Comparison of ENCODE assay signal across 23 cellular contexts in the genomic region with DNA sequence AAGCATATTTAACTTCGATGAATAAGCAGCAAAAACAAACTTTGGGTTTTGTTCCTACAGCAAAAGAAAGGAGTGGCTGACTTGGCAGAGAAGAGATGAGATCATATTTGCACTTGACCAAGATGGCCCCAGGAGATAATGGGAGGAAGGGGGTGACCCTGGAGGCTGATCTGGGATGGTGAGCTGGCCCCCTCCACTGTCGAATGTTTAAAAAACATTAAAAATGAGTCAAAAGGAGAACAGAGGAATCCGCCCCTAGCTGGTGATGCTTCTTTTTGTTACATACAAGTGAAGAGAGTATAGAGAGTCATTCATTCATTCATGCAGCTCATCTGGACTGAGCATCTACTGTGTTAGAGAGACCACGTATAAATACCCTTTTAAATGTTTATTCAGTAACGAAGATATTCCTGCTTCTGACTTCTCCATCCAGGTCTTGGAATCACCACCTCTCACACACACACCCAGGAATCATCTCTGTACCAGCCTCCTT. TPM values are rescaled to one million over a fixed set of nuclear protein-coding genes. Genes with fewer than 3 reads are reported as not detected.
DNase-seq lines count a peak whose midpoint lies in the region; ATAC-seq and TF ChIP-seq lines count a peak whose summit lies in the region.
"Had no signal": no experiment of that assay in that cellular context is flagged by ENCODE, and none has a peak within 500 bp of the region (broad histone marks: within the 10 kb centered on the region; RNA-seq: fewer than 3 reads in every experiment).

No MANE protein-coding gene starts in this region.

- H3K4ac ChIP-seq in neuronal stem cell (ENCODE audit: low read length): no peak overlapping the region

- no peak overlapping the region for H3K14ac ChIP-seq in neuronal stem cell (ENCODE audit: low read length)

- no CpG with 5 or more reads among the region's 5 CpGs for WGBS in neuronal stem cell (ENCODE audit: extremely low coverage in 2 of 2, insufficient read length in 2 of 2, insufficient replicate concordance in 1 of 2), 2 donors
- WGBS in gastroesophageal sphincter (ENCODE audit: low coverage in 1 of 2), 2 donors: 81 to 88% methylated on average over 4 to 5 of the region's 5 CpGs

- no peak overlapping the region for H4K8ac ChIP-seq in neuronal stem cell (ENCODE audit: low read depth, low read length)

- H2BK120ac ChIP-seq in neuronal stem cell (ENCODE audit: low read depth, low read length): no peak overlapping the region

- H3K4me1 ChIP-seq in colonic mucosa (no peaks in the 10 kb centered on the region), neuronal stem cell (ENCODE audit: control insufficient read depth in 2 of 2, insufficient read depth in 1 of 2, low read depth in 1 of 2, low read length in 2 of 2) (peaks cover 12 to 29% of the 10 kb centered on the region in 2 donors), gastroesophageal sphincter (no peaks in the 10 kb centered on the region)
- H3K4me1 ChIP-seq: transverse colon had no signal

- H3K27me3 ChIP-seq in MG63: no peaks in the 10 kb centered on the region
- H3K27me3 ChIP-seq in colonic mucosa: no peaks in the 10 kb centered on the region
- H3K27me3 ChIP-seq in neuronal stem cell (ENCODE audit: control insufficient read depth in 3 of 3, insufficient read depth in 3 of 3, low read depth in 1 of 3, low read length in 3 of 3): no peaks in the 10 kb centered on the region
- peaks cover 9% of the 10 kb centered on the region for H3K27me3 ChIP-seq in gastroesophageal sphincter
- H3K27me3 ChIP-seq: dorsolateral prefrontal cortex had no signal

- H3K4me3 ChIP-seq in MG63: no peak overlapping the region
- no peak overlapping the region for H3K4me3 ChIP-seq in colonic mucosa
- no peak overlapping the region for H3K4me3 ChIP-seq in neuronal stem cell (ENCODE audit: low read length in 2 of 2)
- H3K4me3 ChIP-seq in gastroesophageal sphincter: no peak overlapping the region
- H3K4me3 ChIP-seq: dorsolateral prefrontal cortex, transverse colon had no signal

- H4K91ac ChIP-seq in neuronal stem cell (ENCODE audit: low read depth, low read length, poor library complexity): no peak overlapping the region

- H3K9ac ChIP-seq in colonic mucosa (ENCODE audit: low read depth in 2 of 2, low read length in 2 of 2) (no peak overlapping the region), neuronal stem cell (ENCODE audit: low read depth, low read length, poor library complexity) (no peak overlapping the region)

- no peak overlapping the region for H3K4me2 ChIP-seq in neuronal stem cell (ENCODE audit: insufficient read depth, low read length, poor library complexity, severe bottlenecking)

- no peak overlapping the region for H2AFZ ChIP-seq in neuronal stem cell (ENCODE audit: low read length)

- no peak for TF ChIP-seq POLR2A in gastroesophageal sphincter (IDR thresholded peaks at IDR 0.05)

- intact Hi-C loops in colonic mucosa (cut with DNase I): no loop called here

- H2BK15ac ChIP-seq in neuronal stem cell (ENCODE audit: low read length): no peak overlapping the region

- no peak for TF ChIP-seq EP300 in gastroesophageal sphincter (IDR thresholded peaks at IDR 0.05)

- DNase-seq in ELR (ENCODE audit: low read depth): peak; percentile 73
- peak; percentile 81 for DNase-seq in MG63
- peak; percentile 6 for DNase-seq in colonic mucosa
- DNase-seq in neuronal stem cell (ENCODE audit: low spot score): no peak
- no peak for DNase-seq in hypothalamus (lab: John Stamatoyannopoulos, UW)
- no peak for DNase-seq in DMS79 (lab: John Stamatoyannopoulos, UW)
- DNase-seq: activated CD4-positive, alpha-beta T cell treated with anti-CD3 and anti-CD28 coated beads, Interleukin-2, amount 10 ng/mL, durations not matched to agents 24 days and 14 days; activated gamma-delta T cell; amygdala; central memory CD4-positive, alpha-beta T cell; DMS153; MM.1S; NCI-H1436; NCI-H526; SHP77; stimulated activated naive CD4-positive, alpha-beta T cell treated with Interleukin-2 at 50 U/mL for 16 hours; T-helper 1 cell; transverse colon had no signal

- 0 out of 2 replicates have a peak, but pooled peaks cover 2% of the 10 kb centered on the region for H3K9me3 ChIP-seq in MG63
- H3K9me3 ChIP-seq in colonic mucosa: no peaks in the 10 kb centered on the region
- no peaks in the 10 kb centered on the region for H3K9me3 ChIP-seq in neuronal stem cell (replicated peaks in 1 of 2; ENCODE audit: control insufficient read depth in 2 of 2, insufficient read depth in 1 of 2, low read depth in 1 of 2, low read length in 2 of 2)
- no peaks in the 10 kb centered on the region for H3K9me3 ChIP-seq in gastroesophageal sphincter
- H3K9me3 ChIP-seq: transverse colon had no signal

- ATAC-seq in gastroesophageal sphincter: no peak
- ATAC-seq: CD8-positive, alpha-beta T cell had no signal

- TF ChIP-seq CTCF in colonic mucosa (IDR thresholded peaks at IDR 0.05): no peak
- no peak for TF ChIP-seq CTCF in gastroesophageal sphincter (IDR thresholded peaks at IDR 0.05)

- no peak overlapping the region for H2AK5ac ChIP-seq in neuronal stem cell (ENCODE audit: low read depth, low read length)

- H2BK12ac ChIP-seq in neuronal stem cell (ENCODE audit: low read length): no peak overlapping the region

- H3K79me1 ChIP-seq in neuronal stem cell (ENCODE audit: low read depth, low read length): no peaks in the 10 kb centered on the region

- H3K23ac ChIP-seq in neuronal stem cell (ENCODE audit: low read depth, low read length, poor library complexity): peak overlapping the region; percentile 57

- H3K27ac ChIP-seq in colonic mucosa: no peak overlapping the region
- H3K27ac ChIP-seq in neuronal stem cell (replicated peaks; ENCODE audit: low read length): no peak overlapping the region
- no peak overlapping the region for H3K27ac ChIP-seq in gastroesophageal sphincter
- H3K27ac ChIP-seq: dorsolateral prefrontal cortex, epithelial cell of prostate, HL-60, transverse colon had no signal

- H3K36me3 ChIP-seq in MG63 (no peaks in the 10 kb centered on the region), colonic mucosa (no peaks in the 10 kb centered on the region), neuronal stem cell (replicated peaks in 1 of 2; ENCODE audit: control insufficient read depth in 2 of 2, insufficient read depth in 2 of 2, low read length in 2 of 2) (no peaks in the 10 kb centered on the region), gastroesophageal sphincter (no peaks in the 10 kb centered on the region)
- H3K36me3 ChIP-seq: transverse colon had no signal

- H3K18ac ChIP-seq in neuronal stem cell (ENCODE audit: low read length): no peak overlapping the region

- H2BK5ac ChIP-seq in neuronal stem cell (ENCODE audit: low read length): no peak overlapping the region

RNA-seq across cellular contexts. Expression of a gene that starts 12.6 kb away (rescaled TPM):
- 9.7 and 13.8 TPM in 2 replicates for total RNA-seq in MG63 (2014; rRNA removed; shearing (Covaris generic); ENCODE audit: low replicate concordance)
- total RNA-seq in colonic mucosa (10 to 100 TPM; 13.3 to 16.1 TPM), gastroesophageal sphincter (10 to 100 TPM; 15.6 to 38.9 (median 18.7) TPM)
- polyA plus RNA-seq in neuronal stem cell (2013, experiment 1 of 2): 9.9 TPM
- 10.7 TPM for polyA plus RNA-seq in neuronal stem cell (2013, experiment 2 of 2)

RNA-seq across cellular contexts. Expression of a gene that starts 43.8 kb away (rescaled TPM):
- 5.1 and 13.0 TPM in 2 replicates for total RNA-seq in MG63 (2014; rRNA removed; shearing (Covaris generic); ENCODE audit: low replicate concordance)
- total RNA-seq in colonic mucosa (10 to 100 TPM; 10.2 to 15.1 TPM), gastroesophageal sphincter (10 to 100 TPM in 2 of 4 donors, 1 to 10 TPM in 2; 6.6 to 14.1 (median 9.4) TPM)
- 11.2 TPM for polyA plus RNA-seq in neuronal stem cell (2013, experiment 1 of 2)
- 11.2 TPM for polyA plus RNA-seq in neuronal stem cell (2013, experiment 2 of 2)

Comparison
In these comparisons a context has a peak if more than half of its experiments do, and no peak if none do; other contexts are left out.
1. DNase-seq: peak in ELR (single experiment), MG63 (single experiment) and colonic mucosa (single experiment); none in neuronal stem cell (single experiment), hypothalamus (0 of 51) and DMS79 (single experiment).